ENCODE assay signal across 1 cellular context in the genomic region with DNA sequence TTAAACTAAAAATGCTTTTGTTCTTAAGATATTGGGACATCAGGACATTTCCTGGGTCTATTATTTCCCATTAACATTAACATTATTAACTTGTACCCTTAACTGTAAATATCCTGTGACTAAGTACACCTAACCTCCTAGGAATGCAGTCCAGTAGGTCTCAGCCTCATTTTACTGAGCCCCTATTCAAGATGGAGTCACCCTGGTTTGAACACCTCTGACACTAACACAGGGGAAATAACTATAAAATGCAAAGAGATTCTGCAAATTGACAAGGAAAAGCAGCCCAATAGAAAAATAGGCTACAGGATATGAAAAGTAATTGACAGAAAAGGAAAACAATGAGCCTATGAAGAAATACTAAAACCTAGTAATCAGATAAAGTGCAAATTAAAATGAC.
TF ChIP-seq lines count a peak whose summit lies in the region.

No MANE protein-coding gene starts in this region.

TF ChIP-seq in GM23338, 12 proteins besides CTCF, POLR2A, EP300 and RAD21 (continued from another document):
- TF ChIP-seq, protein P1, sequence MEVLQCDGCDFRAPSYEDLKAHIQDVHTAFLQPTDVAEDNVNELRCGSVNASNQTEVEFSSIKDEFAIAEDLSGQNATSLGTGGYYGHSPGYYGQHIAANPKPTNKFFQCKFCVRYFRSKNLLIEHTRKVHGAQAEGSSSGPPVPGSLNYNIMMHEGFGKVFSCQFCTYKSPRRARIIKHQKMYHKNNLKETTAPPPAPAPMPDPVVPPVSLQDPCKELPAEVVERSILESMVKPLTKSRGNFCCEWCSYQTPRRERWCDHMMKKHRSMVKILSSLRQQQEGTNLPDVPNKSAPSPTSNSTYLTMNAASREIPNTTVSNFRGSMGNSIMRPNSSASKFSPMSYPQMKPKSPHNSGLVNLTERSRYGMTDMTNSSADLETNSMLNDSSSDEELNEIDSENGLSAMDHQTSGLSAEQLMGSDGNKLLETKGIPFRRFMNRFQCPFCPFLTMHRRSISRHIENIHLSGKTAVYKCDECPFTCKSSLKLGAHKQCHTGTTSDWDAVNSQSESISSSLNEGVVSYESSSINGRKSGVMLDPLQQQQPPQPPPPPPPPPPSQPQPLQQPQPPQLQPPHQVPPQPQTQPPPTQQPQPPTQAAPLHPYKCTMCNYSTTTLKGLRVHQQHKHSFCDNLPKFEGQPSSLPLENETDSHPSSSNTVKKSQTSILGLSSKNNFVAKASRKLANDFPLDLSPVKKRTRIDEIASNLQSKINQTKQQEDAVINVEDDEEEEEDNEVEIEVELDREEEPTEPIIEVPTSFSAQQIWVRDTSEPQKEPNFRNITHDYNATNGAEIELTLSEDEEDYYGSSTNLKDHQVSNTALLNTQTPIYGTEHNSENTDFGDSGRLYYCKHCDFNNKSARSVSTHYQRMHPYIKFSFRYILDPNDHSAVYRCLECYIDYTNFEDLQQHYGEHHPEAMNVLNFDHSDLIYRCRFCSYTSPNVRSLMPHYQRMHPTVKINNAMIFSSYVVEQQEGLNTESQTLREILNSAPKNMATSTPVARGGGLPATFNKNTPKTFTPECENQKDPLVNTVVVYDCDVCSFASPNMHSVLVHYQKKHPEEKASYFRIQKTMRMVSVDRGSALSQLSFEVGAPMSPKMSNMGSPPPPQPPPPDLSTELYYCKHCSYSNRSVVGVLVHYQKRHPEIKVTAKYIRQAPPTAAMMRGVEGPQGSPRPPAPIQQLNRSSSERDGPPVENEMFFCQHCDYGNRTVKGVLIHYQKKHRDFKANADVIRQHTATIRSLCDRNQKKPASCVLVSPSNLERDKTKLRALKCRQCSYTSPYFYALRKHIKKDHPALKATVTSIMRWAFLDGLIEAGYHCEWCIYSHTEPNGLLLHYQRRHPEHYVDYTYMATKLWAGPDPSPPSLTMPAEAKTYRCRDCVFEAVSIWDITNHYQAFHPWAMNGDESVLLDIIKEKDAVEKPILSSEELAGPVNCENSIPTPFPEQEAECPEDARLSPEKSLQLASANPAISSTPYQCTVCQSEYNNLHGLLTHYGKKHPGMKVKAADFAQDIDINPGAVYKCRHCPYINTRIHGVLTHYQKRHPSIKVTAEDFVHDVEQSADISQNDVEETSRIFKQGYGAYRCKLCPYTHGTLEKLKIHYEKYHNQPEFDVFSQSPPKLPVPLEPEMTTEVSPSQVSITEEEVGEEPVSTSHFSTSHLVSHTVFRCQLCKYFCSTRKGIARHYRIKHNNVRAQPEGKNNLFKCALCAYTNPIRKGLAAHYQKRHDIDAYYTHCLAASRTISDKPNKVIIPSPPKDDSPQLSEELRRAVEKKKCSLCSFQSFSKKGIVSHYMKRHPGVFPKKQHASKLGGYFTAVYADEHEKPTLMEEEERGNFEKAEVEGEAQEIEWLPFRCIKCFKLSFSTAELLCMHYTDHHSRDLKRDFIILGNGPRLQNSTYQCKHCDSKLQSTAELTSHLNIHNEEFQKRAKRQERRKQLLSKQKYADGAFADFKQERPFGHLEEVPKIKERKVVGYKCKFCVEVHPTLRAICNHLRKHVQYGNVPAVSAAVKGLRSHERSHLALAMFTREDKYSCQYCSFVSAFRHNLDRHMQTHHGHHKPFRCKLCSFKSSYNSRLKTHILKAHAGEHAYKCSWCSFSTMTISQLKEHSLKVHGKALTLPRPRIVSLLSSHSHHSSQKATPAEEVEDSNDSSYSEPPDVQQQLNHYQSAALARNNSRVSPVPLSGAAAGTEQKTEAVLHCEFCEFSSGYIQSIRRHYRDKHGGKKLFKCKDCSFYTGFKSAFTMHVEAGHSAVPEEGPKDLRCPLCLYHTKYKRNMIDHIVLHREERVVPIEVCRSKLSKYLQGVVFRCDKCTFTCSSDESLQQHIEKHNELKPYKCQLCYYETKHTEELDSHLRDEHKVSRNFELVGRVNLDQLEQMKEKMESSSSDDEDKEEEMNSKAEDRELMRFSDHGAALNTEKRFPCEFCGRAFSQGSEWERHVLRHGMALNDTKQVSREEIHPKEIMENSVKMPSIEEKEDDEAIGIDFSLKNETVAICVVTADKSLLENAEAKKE (CRISPR knock-in tag; IDR thresholded peaks at IDR 0.05), result no peak
- TF ChIP-seq NANOG (IDR thresholded peaks at IDR 0.05; ENCODE audit: borderline replicate concordance) (no peak), JUNB (IDR thresholded peaks at IDR 0.05; ENCODE audit: unreplicated experiment) (no peak), ZNF331 (CRISPR knock-in tag; IDR thresholded peaks at IDR 0.05; ENCODE audit: low read depth) (no peak), EZH2 (IDR thresholded peaks at IDR 0.05; ENCODE audit: low read depth, unreplicated experiment) (no peak), EZH2phosphoT487 (IDR thresholded peaks at IDR 0.05; ENCODE audit: unreplicated experiment) (no peak), ZNF114 (CRISPR knock-in tag; IDR thresholded peaks at IDR 0.05) (no peak), STAT1 (IDR thresholded peaks at IDR 0.05; ENCODE audit: unreplicated experiment) (no peak), POLR2AphosphoS5 (IDR thresholded peaks at IDR 0.05; ENCODE audit: low read depth) (no peak)
- TF ChIP-seq, protein P2, sequence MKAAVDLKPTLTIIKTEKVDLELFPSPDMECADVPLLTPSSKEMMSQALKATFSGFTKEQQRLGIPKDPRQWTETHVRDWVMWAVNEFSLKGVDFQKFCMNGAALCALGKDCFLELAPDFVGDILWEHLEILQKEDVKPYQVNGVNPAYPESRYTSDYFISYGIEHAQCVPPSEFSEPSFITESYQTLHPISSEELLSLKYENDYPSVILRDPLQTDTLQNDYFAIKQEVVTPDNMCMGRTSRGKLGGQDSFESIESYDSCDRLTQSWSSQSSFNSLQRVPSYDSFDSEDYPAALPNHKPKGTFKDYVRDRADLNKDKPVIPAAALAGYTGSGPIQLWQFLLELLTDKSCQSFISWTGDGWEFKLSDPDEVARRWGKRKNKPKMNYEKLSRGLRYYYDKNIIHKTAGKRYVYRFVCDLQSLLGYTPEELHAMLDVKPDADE (IDR thresholded peaks at IDR 0.05), result no peak
- TF ChIP-seq, protein P3, sequence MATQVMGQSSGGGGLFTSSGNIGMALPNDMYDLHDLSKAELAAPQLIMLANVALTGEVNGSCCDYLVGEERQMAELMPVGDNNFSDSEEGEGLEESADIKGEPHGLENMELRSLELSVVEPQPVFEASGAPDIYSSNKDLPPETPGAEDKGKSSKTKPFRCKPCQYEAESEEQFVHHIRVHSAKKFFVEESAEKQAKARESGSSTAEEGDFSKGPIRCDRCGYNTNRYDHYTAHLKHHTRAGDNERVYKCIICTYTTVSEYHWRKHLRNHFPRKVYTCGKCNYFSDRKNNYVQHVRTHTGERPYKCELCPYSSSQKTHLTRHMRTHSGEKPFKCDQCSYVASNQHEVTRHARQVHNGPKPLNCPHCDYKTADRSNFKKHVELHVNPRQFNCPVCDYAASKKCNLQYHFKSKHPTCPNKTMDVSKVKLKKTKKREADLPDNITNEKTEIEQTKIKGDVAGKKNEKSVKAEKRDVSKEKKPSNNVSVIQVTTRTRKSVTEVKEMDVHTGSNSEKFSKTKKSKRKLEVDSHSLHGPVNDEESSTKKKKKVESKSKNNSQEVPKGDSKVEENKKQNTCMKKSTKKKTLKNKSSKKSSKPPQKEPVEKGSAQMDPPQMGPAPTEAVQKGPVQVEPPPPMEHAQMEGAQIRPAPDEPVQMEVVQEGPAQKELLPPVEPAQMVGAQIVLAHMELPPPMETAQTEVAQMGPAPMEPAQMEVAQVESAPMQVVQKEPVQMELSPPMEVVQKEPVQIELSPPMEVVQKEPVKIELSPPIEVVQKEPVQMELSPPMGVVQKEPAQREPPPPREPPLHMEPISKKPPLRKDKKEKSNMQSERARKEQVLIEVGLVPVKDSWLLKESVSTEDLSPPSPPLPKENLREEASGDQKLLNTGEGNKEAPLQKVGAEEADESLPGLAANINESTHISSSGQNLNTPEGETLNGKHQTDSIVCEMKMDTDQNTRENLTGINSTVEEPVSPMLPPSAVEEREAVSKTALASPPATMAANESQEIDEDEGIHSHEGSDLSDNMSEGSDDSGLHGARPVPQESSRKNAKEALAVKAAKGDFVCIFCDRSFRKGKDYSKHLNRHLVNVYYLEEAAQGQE (IDR thresholded peaks at IDR 0.05; ENCODE audit: unreplicated experiment), result no peak
